8 cellular contexts compared by ENCODE assay signal in genomic region chr14:67837011-67837624, GRCh38. TPM values are rescaled to one million over a fixed set of nuclear protein-coding genes. Genes with fewer than 3 reads are reported as not detected.
DNase-seq lines count a peak whose midpoint lies in the region; ATAC-seq and TF ChIP-seq lines count a peak whose summit lies in the region.

No MANE protein-coding gene starts in this region.

- DNase-seq in stimulated activated CD4-positive, alpha-beta T cell treated with anti-CD3 and anti-CD28 coated beads, Interleukin-12 subunit alpha, Interleukin-12 subunit beta, amount 100 ng/mL, for 4 hours = peak; percentile 42
- no peak for DNase-seq in stimulated activated CD4-positive, alpha-beta T cell treated with anti-CD3 and anti-CD28 coated beads, Interleukin-2, amount 100 ng/mL, for 48 hours
- DNase-seq in MV-4-11 (lab: John Stamatoyannopoulos, UW) (peak; percentile 58), T-helper 17 cell (peak in 2 of 3 donors; percentile 30 to 41), dermis blood vessel endothelial cell (peak; percentile 90), mucosa of descending colon (peak in 1 of 3 donors; percentile 88)

- H3K27me3 Mint-ChIP-seq in T-helper 17 cell = no peaks in the 10 kb centered on the region

- H3K4me3 ChIP-seq in mucosa of descending colon = no peak overlapping the region

- no peaks in the 10 kb centered on the region for H3K36me3 ChIP-seq in mucosa of descending colon (ENCODE audit: low read depth)

- H3K9me3 ChIP-seq in T-helper 17 cell (ENCODE audit: control insufficient read depth, low read length, poor library complexity, severe bottlenecking) = no peaks in the 10 kb centered on the region
- no peaks in the 10 kb centered on the region for H3K9me3 ChIP-seq in mucosa of descending colon

- no peak overlapping the region for H3K27ac Mint-ChIP-seq in T-helper 17 cell

- ATAC-seq in T-helper 17 cell = peak; percentile 75
- ATAC-seq in mucosa of descending colon = peak; percentile 87
- no peak for ATAC-seq in GM21381 (IDR thresholded peaks at IDR 0.05; ENCODE audit: unreplicated experiment)
- ATAC-seq in HG02759 (IDR thresholded peaks at IDR 0.05; ENCODE audit: unreplicated experiment) = no peak

- no peak overlapping the region for H3K4me3 Mint-ChIP-seq in T-helper 17 cell

- H3K4me1 Mint-ChIP-seq in T-helper 17 cell = peaks cover 3% of the 10 kb centered on the region

- no peaks in the 10 kb centered on the region for H3K4me1 ChIP-seq in mucosa of descending colon (ENCODE audit: low read depth)

- peaks cover 8% of the 10 kb centered on the region for H3K36me3 Mint-ChIP-seq in T-helper 17 cell (ENCODE audit: low read depth)

- intact Hi-C loops in mucosa of descending colon (cut with DNase I, micrococcal nuclease) = no loop called here

- no peak for TF ChIP-seq CTCF in mucosa of descending colon (IDR thresholded peaks at IDR 0.05)

RNA-seq across cellular contexts. Expression of gene RAD51B, which starts 17.5 kb away (rescaled TPM):
- total RNA-seq in T-helper 17 cell (10 to 100 TPM; 17.0 to 20.7 TPM), dermis blood vessel endothelial cell (12.1 and 22.8 TPM in 2 replicates), mucosa of descending colon (10 to 100 TPM; 15.8 to 23.3 (median 20.9) TPM)

RNA-seq across cellular contexts. Expression of gene ZFYVE26, which starts 20.7 kb away (rescaled TPM):
- total RNA-seq in T-helper 17 cell (10 to 100 TPM; 25.0 to 29.9 TPM), dermis blood vessel endothelial cell (23.7 and 26.7 TPM in 2 replicates), mucosa of descending colon (10 to 100 TPM; 23.4 to 31.7 (median 29.1) TPM)

Comparison
In these comparisons a context has a peak if more than half of its experiments do, and no peak if none do; other contexts are left out.
1. DNase-seq: peak in stimulated activated CD4-positive, alpha-beta T cell treated with anti-CD3 and anti-CD28 coated beads, Interleukin-12 subunit alpha, Interleukin-12 subunit beta, amount 100 ng/mL, for 4 hours (single experiment), MV-4-11 (single experiment), T-helper 17 cell (2 of 3) and dermis blood vessel endothelial cell (single experiment); none in stimulated activated CD4-positive, alpha-beta T cell treated with anti-CD3 and anti-CD28 coated beads, Interleukin-2, amount 100 ng/mL, for 48 hours (0 of 2).
2. ATAC-seq: peak in T-helper 17 cell (single experiment) and mucosa of descending colon (single experiment); none in GM21381 (single experiment) and HG02759 (single experiment).